24 cellular contexts compared by ENCODE assay signal in the genomic region with DNA sequence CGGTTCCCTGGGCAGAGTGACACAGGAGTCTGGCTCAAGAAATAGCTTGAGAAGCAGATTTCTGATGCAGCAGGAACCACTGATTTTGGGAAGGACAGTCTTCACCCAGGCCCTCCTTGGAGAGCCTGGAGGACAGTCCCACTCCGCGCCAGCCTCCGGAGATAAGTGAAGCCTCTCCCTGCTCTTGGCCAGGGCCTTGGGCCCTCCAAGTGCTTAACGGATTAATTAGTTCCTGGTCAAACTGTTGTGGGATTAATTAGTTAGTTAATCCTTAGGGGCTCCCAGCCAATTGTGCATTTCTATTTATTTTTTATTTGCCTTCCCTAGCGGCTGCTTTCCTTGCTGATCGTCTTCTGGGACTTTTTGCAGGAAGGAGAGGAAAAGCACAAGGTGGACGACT. TPM values are rescaled to one million over a fixed set of nuclear protein-coding genes. Genes with fewer than 3 reads are reported as not detected.
DNase-seq lines count a peak whose midpoint lies in the region; ATAC-seq and TF ChIP-seq lines count a peak whose summit lies in the region.
"Had no signal": no experiment of that assay in that cellular context is flagged by ENCODE, and none has a peak within 500 bp of the region (broad histone marks: within the 10 kb centered on the region; RNA-seq: fewer than 3 reads in every experiment).

No MANE protein-coding gene starts in this region.

- no peak for TF ChIP-seq CTCF in retinal pigment epithelial cell (conservative IDR thresholded peaks at IDR 0.05; ENCODE audit: low read depth, low read length)
- no peak for TF ChIP-seq CTCF in left ventricle myocardium inferior (IDR thresholded peaks at IDR 0.05; ENCODE audit: borderline replicate concordance)

- intact Hi-C loops in left ventricle myocardium inferior (cut with micrococcal nuclease), result no loop called here

- peak; percentile 20 to 79 for DNase-seq in NCI-H524 (lab: John Stamatoyannopoulos, UW)
- peak; percentile 45 for DNase-seq in NCI-H82 treated with DMSO at 0.1 percent for 48 hours (lab: John Stamatoyannopoulos, UW; ENCODE audit: unreplicated experiment)
- peak; percentile 36 for DNase-seq in islet precursor cell
- DNase-seq in retinal pigment epithelial cell (ENCODE audit: low read depth), result peak; percentile 63
- no peak for DNase-seq in left ventricle myocardium inferior
- DNase-seq in stimulated activated naive CD4-positive, alpha-beta T cell (lab: John Stamatoyannopoulos, UW), result no peak
- DNase-seq: 8988T; ACHN; AML-193; BE2C; CD4-positive, alpha-beta T cell; CD8-positive, alpha-beta memory T cell; DMS53; DMS79 treated with DMSO at 0.1 percent for 48 hours; GF-D8; H9 had no signal

- no peaks in the 10 kb centered on the region for H3K36me3 ChIP-seq in left ventricle myocardium inferior
- H3K36me3 ChIP-seq: BE2C; BLaER1 treated with 17β-estradiol and CSF1 and Interleukin-3, amounts not matched to agents 10 nM and 100 nM had no signal

- no peak overlapping the region for H3K4me3 ChIP-seq in retinal pigment epithelial cell (ENCODE audit: low read length)
- no peak overlapping the region for H3K4me3 ChIP-seq in left ventricle myocardium inferior
- H3K4me3 ChIP-seq: A549; BLaER1 treated with 17β-estradiol and CSF1 and Interleukin-3, amounts not matched to agents 10 nM and 100 nM; GM23338 had no signal

- no peaks in the 10 kb centered on the region for H3K4me1 ChIP-seq in left ventricle myocardium inferior
- H3K4me1 ChIP-seq: A549; BE2C; BLaER1 treated with 17β-estradiol and CSF1 and Interleukin-3, amounts not matched to agents 10 nM and 100 nM had no signal

- H3K27me3 ChIP-seq in left ventricle myocardium inferior (ENCODE audit: low read depth), result peaks cover 75% of the 10 kb centered on the region
- H3K27me3 ChIP-seq: BE2C; BLaER1 treated with 17β-estradiol and CSF1 and Interleukin-3, amounts not matched to agents 10 nM and 100 nM had no signal

- H3K27ac ChIP-seq in left ventricle myocardium inferior (replicated peaks), result no peak overlapping the region
- H3K27ac ChIP-seq: A549; BLaER1 treated with 17β-estradiol and CSF1 and Interleukin-3, amounts not matched to agents 10 nM and 100 nM had no signal

- H3K9me3 ChIP-seq in left ventricle myocardium inferior (replicated peaks), result no peaks in the 10 kb centered on the region
- H3K9me3 ChIP-seq: A549; BE2C; BLaER1 treated with 17β-estradiol and CSF1 and Interleukin-3, amounts not matched to agents 10 nM and 100 nM had no signal

- ATAC-seq in HG03354 (IDR thresholded peaks at IDR 0.05; ENCODE audit: poor library complexity, severe bottlenecking, unreplicated experiment), result no peak
- ATAC-seq: A549, GM23338, HCT116 had no signal

RNA-seq across cellular contexts. Expression of a gene that starts 19.6 kb away (rescaled TPM):
- total RNA-seq in left ventricle myocardium inferior, result not detected
- total RNA-seq: CD4-positive, alpha-beta T cell; CD8-positive, alpha-beta memory T cell; Daoy; G401; GM23338; H4; H9 had no signal

RNA-seq across cellular contexts. Expression of a gene that starts 25.6 kb away (rescaled TPM):
- not detected for total RNA-seq in left ventricle myocardium inferior
- total RNA-seq: CD4-positive, alpha-beta T cell; CD8-positive, alpha-beta memory T cell; Daoy; G401; H4 had no signal

Comparison
In these comparisons a context has a peak if more than half of its experiments do, and no peak if none do; other contexts are left out.
1. DNase-seq: peak in NCI-H524 (2 of 2), NCI-H82 treated with DMSO at 0.1 percent for 48 hours (single experiment), islet precursor cell (single experiment) and retinal pigment epithelial cell (single experiment); none in left ventricle myocardium inferior (single experiment) and stimulated activated naive CD4-positive, alpha-beta T cell (0 of 6).